In genomic region chr3:123084738-123085237, GRCh38 we compare ENCODE assay signal across 12 cellular contexts. TPM values are rescaled to one million over a fixed set of nuclear protein-coding genes. Genes with fewer than 3 reads are reported as not detected.
A peak's percentile ranks its signal among the peaks of the same experiment; 100 is the strongest.
DNase-seq lines count a peak whose midpoint lies in the region; FAIRE-seq and TF ChIP-seq lines count a peak whose summit lies in the region.
"Had no signal": no experiment of that assay in that cellular context is flagged by ENCODE, and none has a peak within 500 bp of the region (broad histone marks: within the 10 kb centered on the region; RNA-seq: fewer than 3 reads in every experiment).

No MANE protein-coding gene starts in this region.

- no peak overlapping the region for H3K9ac ChIP-seq in kidney (ENCODE audit: low read length in 2 of 2)

- DNase-seq in activated effector memory CD4-positive, alpha-beta T cell treated with anti-CD3 and anti-CD28 coated beads, Interleukin-2, amount 50 U/mL, for 16 hours, result peak; percentile 43
- DNase-seq in activated effector memory CD4-positive, alpha-beta T cell treated with Interleukin-2 at 50 U/mL for 16 hours, result no peak
- DNase-seq in amniotic epithelial cell (ENCODE audit: low read depth) (peak; percentile 78), kidney (no peak), testis (peak; percentile 52), GM13976 (ENCODE audit: low spot score) (no peak), NOMO-1 treated with DMSO at 0.1 percent for 48 hours (lab: John Stamatoyannopoulos, UW; ENCODE audit: unreplicated experiment) (no peak), GM19239 (ENCODE audit: insufficient read length, low spot score) (no peak)
- DNase-seq: activated T-cell treated with anti-CD3 and anti-CD28 coated beads, Interleukin-2, amount 50 U/mL, for 1 hour; NCI-H2029; stimulated activated CD4-positive, alpha-beta T cell treated with anti-CD3 and anti-CD28 coated beads, Interleukin-2, amount 100 ng/mL, for 48 hours had no signal

- H3K27ac ChIP-seq in kidney (ENCODE audit: low read depth in 2 of 2, low read length in 2 of 2) (peak overlapping the region; percentile 7 to 35), testis (peak overlapping the region; percentile 67 to 78)

- H3K36me3 ChIP-seq in kidney (ENCODE audit: control insufficient read depth in 1 of 2, insufficient read depth in 2 of 2, low read length in 2 of 2) (no peaks in the 10 kb centered on the region), testis (ENCODE audit: low read depth, missing control alignments) (no peaks in the 10 kb centered on the region)

- WGBS in testis, 2 donors, result 30 to 32% methylated on average over 5 to 6 of the region's 6 CpGs

- in situ Hi-C loops in GM13976 (cut with MboI; ENCODE audit: low sequenced_read_pairs, unreplicated experiment), result no loop called here

- no peaks in the 10 kb centered on the region for H3K27me3 ChIP-seq in testis

- TF ChIP-seq CTCF in kidney (IDR thresholded peaks at IDR 0.05; ENCODE audit: borderline replicate concordance, extremely low read depth, insufficient read depth) (no peak), testis (IDR thresholded peaks at IDR 0.05) (no peak), GM13976 (IDR thresholded peaks at IDR 0.05; ENCODE audit: borderline replicate concordance, control extremely low read depth, extremely low read depth, insufficient read depth, missing control alignments) (no peak)

- H3K9me3 ChIP-seq in kidney (ENCODE audit: control insufficient read depth in 1 of 2, low read length in 2 of 2) (no peaks in the 10 kb centered on the region), testis (no peaks in the 10 kb centered on the region)

- FAIRE-seq in kidney (lab: Jason Lieb, UNC), result no peak
- no peak for FAIRE-seq in GM19239 (lab: Jason Lieb, UNC)
- FAIRE-seq: A204.1 had no signal

- H3K4me3 ChIP-seq in kidney (ENCODE audit: low read length in 2 of 2) (no peak overlapping the region), testis (no peak overlapping the region)

- intact Hi-C loops in kidney (cut with DNase I) (no loop called here), testis (cut with DNase I; ENCODE audit: low total_unique reads) (no loop called here)

- TF ChIP-seq POLR2A in testis (IDR thresholded peaks at IDR 0.05), result no peak

- H3K4me1 ChIP-seq in kidney (ENCODE audit: control insufficient read depth in 1 of 2, insufficient read depth in 1 of 2, low read depth in 1 of 2, low read length in 2 of 2) (peaks cover 31 to 45% of the 10 kb centered on the region in 2 donors), testis (peaks cover 70% of the 10 kb centered on the region)

RNA-seq across cellular contexts. Expression of gene PDIA5, which starts 18.0 kb away (rescaled TPM):
- total RNA-seq in kidney (27.9 TPM), testis (10 to 100 TPM; 76.0 to 76.8 TPM)
- polyA plus RNA-seq in kidney (ENCODE audit: insufficient read depth, low read depth, low replicate concordance) (19.9 TPM), testis (ENCODE audit: insufficient read depth, low read depth, low replicate concordance) (49.6 TPM)

RNA-seq across cellular contexts. Expression of gene SEMA5B, which starts 57.2 kb away (rescaled TPM):
- 8.4 TPM for total RNA-seq in kidney
- 6.6 TPM for polyA plus RNA-seq in kidney (ENCODE audit: insufficient read depth, low read depth, low replicate concordance)
- total RNA-seq in testis, result 1 to 10 TPM in 1 of 2 donors, under 1 TPM in 1; 0.68 to 1.3 TPM
- polyA plus RNA-seq in testis (ENCODE audit: insufficient read depth, low read depth, low replicate concordance), result 2.0 TPM

Comparison
In these comparisons a context has a peak if more than half of its experiments do, and no peak if none do; other contexts are left out.
1. DNase-seq: peak in activated effector memory CD4-positive, alpha-beta T cell treated with anti-CD3 and anti-CD28 coated beads, Interleukin-2, amount 50 U/mL, for 16 hours (single experiment), amniotic epithelial cell (single experiment) and testis (single experiment); none in activated effector memory CD4-positive, alpha-beta T cell treated with Interleukin-2 at 50 U/mL for 16 hours (single experiment), kidney (single experiment), GM13976 (single experiment), NOMO-1 treated with DMSO at 0.1 percent for 48 hours (single experiment) and GM19239 (single experiment).